8 cellular contexts compared by ENCODE assay signal in the genomic region with DNA sequence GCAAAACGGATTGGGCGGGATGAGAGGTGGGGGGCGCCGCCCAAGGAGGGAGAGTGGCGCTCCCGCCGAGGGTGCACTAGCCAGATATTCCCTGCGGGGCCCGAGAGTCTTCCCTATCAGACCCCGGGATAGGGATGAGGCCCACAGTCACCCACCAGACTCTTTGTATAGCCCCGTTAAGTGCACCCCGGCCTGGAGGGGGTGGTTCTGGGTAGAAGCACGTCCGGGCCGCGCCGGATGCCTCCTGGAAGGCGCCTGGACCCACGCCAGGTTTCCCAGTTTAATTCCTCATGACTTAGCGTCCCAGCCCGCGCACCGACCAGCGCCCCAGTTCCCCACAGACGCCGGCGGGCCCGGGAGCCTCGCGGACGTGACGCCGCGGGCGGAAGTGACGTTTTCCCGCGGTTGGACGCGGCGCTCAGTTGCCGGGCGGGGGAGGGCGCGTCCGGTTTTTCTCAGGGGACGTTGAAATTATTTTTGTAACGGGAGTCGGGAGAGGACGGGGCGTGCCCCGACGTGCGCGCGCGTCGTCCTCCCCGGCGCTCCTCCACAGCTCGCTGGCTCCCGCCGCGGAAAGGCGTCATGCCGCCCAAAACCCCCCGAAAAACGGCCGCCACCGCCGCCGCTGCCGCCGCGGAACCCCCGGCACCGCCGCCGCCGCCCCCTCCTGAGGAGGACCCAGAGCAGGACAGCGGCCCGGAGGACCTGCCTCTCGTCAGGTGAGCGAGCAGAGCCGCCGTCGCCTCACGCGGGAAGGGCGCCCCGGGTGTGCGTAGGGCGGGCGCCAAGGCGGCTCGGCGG. TPM values are rescaled to one million over a fixed set of nuclear protein-coding genes. Genes with fewer than 3 reads are reported as not detected.
DNase-seq lines count a peak whose midpoint lies in the region; ATAC-seq, FAIRE-seq and TF ChIP-seq lines count a peak whose summit lies in the region.

A gene (plus strand): TSS at position 421 of the 801 bp plus-strand sequence. CDS start 162 bp downstream, at position 583.

- FAIRE-seq in kidney (lab: Jason Lieb, UNC), result no peak

- H3K4me3 ChIP-seq in kidney (ENCODE audit: low read length in 2 of 2), result peak within 1 kb of the TSS; percentile 68 to 90

- H3K4me1 ChIP-seq in kidney (ENCODE audit: control insufficient read depth in 1 of 2, insufficient read depth in 1 of 2, low read depth in 1 of 2, low read length in 2 of 2), result peaks cover 3 to 4% of the 10 kb centered on the region in 2 donors

- ATAC-seq in GM19025 (IDR thresholded peaks at IDR 0.05; ENCODE audit: low read depth, unreplicated experiment) (peak; percentile 82), HG03280 (IDR thresholded peaks at IDR 0.05; ENCODE audit: unreplicated experiment) (peak; percentile 73)

- no peaks in the 10 kb centered on the region for H3K9me3 ChIP-seq in kidney (ENCODE audit: control insufficient read depth in 1 of 2, low read length in 2 of 2)

- TF ChIP-seq CTCF in AG09319 (IDR thresholded peaks at IDR 0.05; ENCODE audit: low read depth, low read length) (no peak), kidney (IDR thresholded peaks at IDR 0.05; ENCODE audit: borderline replicate concordance, extremely low read depth, insufficient read depth) (peak; percentile 4)

- intact Hi-C loops in kidney (cut with DNase I), result no loop called here

- H3K36me3 ChIP-seq in kidney (ENCODE audit: control insufficient read depth in 1 of 2, insufficient read depth in 2 of 2, low read length in 2 of 2), result no peaks in the 10 kb centered on the region

- peak within 1 kb of the TSS; percentile 84 to 99 for H3K9ac ChIP-seq in kidney (ENCODE audit: low read length in 2 of 2)

- H3K27ac ChIP-seq in kidney (ENCODE audit: low read depth in 2 of 2, low read length in 2 of 2), result peak within 1 kb of the TSS; percentile 98 to 99

- DNase-seq in AG09319 (ENCODE audit: extremely low read depth, low read depth), result peak; percentile 77
- peak; percentile 78 for DNase-seq in NCI-H460 (ENCODE audit: extremely low read depth, low read depth)
- peak; percentile 81 to 86 for DNase-seq in activated CD4-positive, alpha-beta T cell treated with anti-CD3 and anti-CD28 coated beads for 24 hours (ENCODE audit: low read depth in 2 of 2)
- DNase-seq in cerebellum (ENCODE audit: low spot score), result peak; percentile 93
- peak; percentile 97 for DNase-seq in kidney
- peak; percentile 68 to 84 for DNase-seq in stimulated activated CD4-positive, alpha-beta T cell treated with anti-CD3 and anti-CD28 coated beads, Interleukin-15, amount 100 ng/mL, for 1 hour (ENCODE audit: low read depth in 1 of 2, low spot score in 1 of 2)

RNA-seq across cellular contexts. Expression of the gene that starts here (rescaled TPM):
- total RNA-seq in NCI-H460 (2014; rRNA removed; shearing (Covaris generic)), result 31.7 and 33.0 TPM in 2 replicates
- 12.2 and 18.6 TPM in 2 replicates for polyA plus RNA-seq in NCI-H460 (2014; cell fraction: nucleus; rRNA removed)
- total RNA-seq in cerebellum, result 37.9 TPM
- 46.5 TPM for total RNA-seq in kidney
- 12.3 TPM for polyA plus RNA-seq in kidney (ENCODE audit: insufficient read depth, low read depth, low replicate concordance)

Comparison
In these comparisons a context has a peak if more than half of its experiments do, and no peak if none do; other contexts are left out.
1. Peak in every context shown above with its lines: DNase-seq, ATAC-seq, H3K4me3 ChIP-seq and H3K27ac ChIP-seq.